ENCODE assay signal across 8 cellular contexts in the genomic region with DNA sequence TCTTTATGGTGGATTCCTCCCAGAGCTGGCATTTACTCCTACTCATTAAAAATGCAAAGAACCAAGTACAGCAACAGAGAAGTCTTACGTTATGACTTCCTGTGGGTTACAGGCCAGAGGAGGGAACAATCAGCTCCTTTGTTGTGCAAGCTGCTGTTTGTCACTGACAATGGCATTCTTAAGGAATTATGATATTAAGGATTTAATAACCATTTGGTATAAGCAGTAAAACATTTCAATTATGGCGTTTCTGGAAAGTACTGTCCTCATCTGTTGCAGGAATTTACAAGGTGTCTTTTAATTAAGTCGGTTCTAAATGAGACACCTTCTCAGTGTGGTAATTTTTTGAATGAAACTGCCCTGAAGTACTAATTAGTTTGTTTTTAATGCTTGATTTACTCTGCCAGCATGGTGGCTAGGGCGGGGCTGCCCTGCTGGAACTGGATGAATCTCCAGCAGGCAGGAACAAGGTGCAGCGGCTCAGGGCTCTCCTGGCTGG. TPM values are rescaled to one million over a fixed set of nuclear protein-coding genes. Genes with fewer than 3 reads are reported as not detected.
DNase-seq lines count a peak whose midpoint lies in the region; ATAC-seq lines count a peak whose summit lies in the region.

No MANE protein-coding gene starts in this region.

- peak overlapping the region; percentile 8 for H3K4me3 Mint-ChIP-seq in central memory CD8-positive, alpha-beta T cell

- ATAC-seq in central memory CD8-positive, alpha-beta T cell (replicated peaks; ENCODE audit: extremely low read depth, poor library complexity, severe bottlenecking), result peak; percentile 43
- ATAC-seq in GM21367 (IDR thresholded peaks at IDR 0.05; ENCODE audit: unreplicated experiment), result no peak

- H3K4me1 Mint-ChIP-seq in central memory CD8-positive, alpha-beta T cell, result peaks cover 17% of the 10 kb centered on the region

- H3K36me3 Mint-ChIP-seq in central memory CD8-positive, alpha-beta T cell (ENCODE audit: insufficient read depth), result peaks cover 2% of the 10 kb centered on the region

- peak in 2 of 3 experiments; percentile 34 to 70 for DNase-seq in NCI-H1417 (lab: John Stamatoyannopoulos, UW)
- no peak for DNase-seq in NCI-H1417 treated with DMSO at 0.1 percent for 48 hours (lab: John Stamatoyannopoulos, UW)
- peak; percentile 77 for DNase-seq in NCI-H526 treated with DMSO at 0.1 percent for 48 hours (lab: John Stamatoyannopoulos, UW)
- no peak for DNase-seq in central memory CD8-positive, alpha-beta T cell (ENCODE audit: low spot score in 2 of 2)
- peak; percentile 73 for DNase-seq in retina
- no peak for DNase-seq in NCI-H524 treated with DMSO at 0.1 percent for 48 hours (lab: John Stamatoyannopoulos, UW)
- no peak for DNase-seq in MG63

- no peaks in the 10 kb centered on the region for H3K9me3 Mint-ChIP-seq in central memory CD8-positive, alpha-beta T cell

- no peaks in the 10 kb centered on the region for H3K9me3 ChIP-seq in MG63

- H3K27ac Mint-ChIP-seq in central memory CD8-positive, alpha-beta T cell (ENCODE audit: low read depth), result peak overlapping the region; percentile 41

- no peaks in the 10 kb centered on the region; the same call in 1 of the 2 replicates for H3K27me3 ChIP-seq in MG63

- no peak overlapping the region for H3K4me3 ChIP-seq in MG63

- no peaks in the 10 kb centered on the region for H3K27me3 Mint-ChIP-seq in central memory CD8-positive, alpha-beta T cell

- H3K36me3 ChIP-seq in MG63, result no peaks in the 10 kb centered on the region

RNA-seq across cellular contexts. Expression of gene VDAC1, which starts 49.1 kb away (rescaled TPM):
- 680 and 772 TPM in 2 replicates for total RNA-seq in MG63 (2014; rRNA removed; shearing (Covaris generic); ENCODE audit: low replicate concordance)

Comparison
In these comparisons a context has a peak if more than half of its experiments do, and no peak if none do; other contexts are left out.
1. DNase-seq: peak in NCI-H1417 (2 of 3), NCI-H526 treated with DMSO at 0.1 percent for 48 hours (single experiment) and retina (single experiment); none in NCI-H1417 treated with DMSO at 0.1 percent for 48 hours (single experiment), central memory CD8-positive, alpha-beta T cell (0 of 2), NCI-H524 treated with DMSO at 0.1 percent for 48 hours (single experiment) and MG63 (single experiment).